In the genomic region with DNA sequence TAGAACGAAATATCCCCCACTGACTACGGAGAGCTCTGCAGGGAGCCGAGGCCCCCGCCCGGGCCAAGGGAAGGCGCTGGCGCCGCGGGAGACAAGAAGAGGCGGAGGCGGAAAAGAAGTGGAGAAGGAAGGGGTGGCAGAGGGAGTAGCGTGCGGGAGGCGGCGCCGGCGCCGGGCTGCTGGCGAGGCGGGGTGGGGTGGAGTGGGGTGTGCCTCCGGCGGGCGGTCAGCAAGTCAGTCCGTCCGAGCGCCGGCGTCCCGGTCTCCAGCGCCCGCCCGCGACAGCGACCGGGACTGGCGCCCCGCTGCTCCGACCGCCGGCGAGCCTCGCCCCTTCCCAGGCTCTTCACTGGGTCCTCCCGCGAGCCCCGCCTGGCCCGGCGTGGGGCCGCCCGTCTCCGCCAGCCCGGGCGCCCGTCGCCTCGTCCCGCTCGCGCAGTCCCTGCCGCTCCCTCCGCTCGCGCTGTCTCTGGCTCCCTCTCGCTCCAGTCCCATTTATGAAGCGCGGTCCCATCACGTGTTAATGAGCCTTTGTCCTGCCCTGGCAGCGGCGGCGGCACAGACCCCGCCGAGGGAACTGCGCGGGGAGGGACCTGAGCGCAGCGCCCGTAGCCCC, we compare ENCODE assay signal across 8 cellular contexts. TPM values are rescaled to one million over a fixed set of nuclear protein-coding genes. Genes with fewer than 3 reads are reported as not detected.
DNase-seq lines count a peak whose midpoint lies in the region; ATAC-seq and TF ChIP-seq lines count a peak whose summit lies in the region.

A gene (minus strand): TSS at position 471 of the 616 bp plus-strand sequence. CDS start 21,073 bp downstream, outside the sequence.

- H3K4me1 ChIP-seq in adrenal gland (replicated peaks in 1 of 2): peaks cover 8 to 24% of the 10 kb centered on the region in 2 donors
- no peaks in the 10 kb centered on the region; the same call in 1 of the 2 replicates for H3K4me1 ChIP-seq in iPS DF 6.9 (ENCODE audit: control insufficient read depth, insufficient read depth, low read length)
- H3K4me1 ChIP-seq in sigmoid colon: peaks cover 0 to 32% (median 18%) of the 10 kb centered on the region in 4 donors

- peak; percentile 51 for ATAC-seq in GM18502 (IDR thresholded peaks at IDR 0.05; ENCODE audit: poor library complexity, unreplicated experiment)
- peak; percentile 60 for ATAC-seq in HG02885 (IDR thresholded peaks at IDR 0.05; ENCODE audit: poor library complexity, unreplicated experiment)
- ATAC-seq in GM18520 (IDR thresholded peaks at IDR 0.05; ENCODE audit: unreplicated experiment): no peak

- peak; percentile 10 to 42 for TF ChIP-seq POLR2A in adrenal gland (IDR thresholded peaks at IDR 0.05)
- TF ChIP-seq POLR2A in sigmoid colon (IDR thresholded peaks at IDR 0.05): no peak

- no peaks in the 10 kb centered on the region for H3K36me3 ChIP-seq in adrenal gland (replicated peaks in 1 of 2)
- H3K36me3 ChIP-seq in iPS DF 6.9 (ENCODE audit: control insufficient read depth, insufficient read depth, low read length): no peaks in the 10 kb centered on the region; the same call in 1 of the 2 replicates
- H3K36me3 ChIP-seq in sigmoid colon: no peaks in the 10 kb centered on the region

- no peak for TF ChIP-seq EP300 in sigmoid colon (IDR thresholded peaks at IDR 0.05)

- peak within 1 kb of the TSS; percentile 41 for H3K4me3 ChIP-seq in AG09309 (ENCODE audit: control insufficient read depth, low read depth, low read length)
- peak within 1 kb of the TSS in 3 of 4 donors; percentile 36 to 70 (median 66) for H3K4me3 ChIP-seq in adrenal gland
- H3K4me3 ChIP-seq in iPS DF 6.9 (ENCODE audit: low read length): peak within 1 kb of the TSS; percentile 60
- peak within 1 kb of the TSS; percentile 51 to 72 (median 68) for H3K4me3 ChIP-seq in sigmoid colon

- H3K27ac ChIP-seq in adrenal gland: peak within 1 kb of the TSS in 2 of 5 donors; percentile 29 to 32
- no peak within 1 kb of the TSS for H3K27ac ChIP-seq in iPS DF 6.9 (ENCODE audit: low read length)
- peak within 1 kb of the TSS; percentile 40 to 84 (median 81) for H3K27ac ChIP-seq in sigmoid colon

- WGBS in adrenal gland, 4 donors: 0 to 2% (median 1%) methylated on average over 18 to 76 of the region's 76 CpGs
- no CpG with 5 or more reads among the region's 76 CpGs for whole genome bisulfite sequencing in iPS DF 6.9 (ENCODE audit: insufficient coverage, insufficient read length)
- WGBS in sigmoid colon, 2 donors: 1% methylated on average over 76 of the region's 76 CpGs

- no peaks in the 10 kb centered on the region for H3K9me3 ChIP-seq in adrenal gland (replicated peaks in 1 of 3)
- H3K9me3 ChIP-seq in iPS DF 6.9 (ENCODE audit: control insufficient read depth, insufficient read depth, low read length): no peaks in the 10 kb centered on the region
- no peaks in the 10 kb centered on the region for H3K9me3 ChIP-seq in sigmoid colon

- intact Hi-C loops in adrenal gland (cut with DNase I) (no loop called here), sigmoid colon (cut with DNase I) (loop anchor here (1.0 to 5.0 kb wide), 2 partner anchors 34 to 237 kb away; no protein-coding TSS in a partner anchor)

- peaks cover 23% of the 10 kb centered on the region for H3K27me3 ChIP-seq in adrenal gland
- peaks cover 19% of the 10 kb centered on the region for H3K27me3 ChIP-seq in iPS DF 6.9 (ENCODE audit: control insufficient read depth, insufficient read depth, low read length)
- peaks cover 0 to 35% (median 3%) of the 10 kb centered on the region in 3 donors for H3K27me3 ChIP-seq in sigmoid colon

- DNase-seq in AG09309 (ENCODE audit: low read depth) (no peak), NCI-H2227 treated with DMSO at 0.1 percent for 48 hours (lab: John Stamatoyannopoulos, UW) (peak; percentile 45), adrenal gland (peak; percentile 44 to 71 (median 56)), iPS DF 6.9 (ENCODE audit: low read depth, low spot score) (no peak), sigmoid colon (peak; percentile 89)

- TF ChIP-seq CTCF in AG09309 (IDR thresholded peaks at IDR 0.05; ENCODE audit: control insufficient read depth, insufficient read depth, low read depth, low read length, missing control alignments) (no peak), adrenal gland (IDR thresholded peaks at IDR 0.05) (peak in 1 of 6 experiments; percentile 3), sigmoid colon (IDR thresholded peaks at IDR 0.05) (peak in 1 of 4 experiments; percentile 41)

RNA-seq across cellular contexts. Expression of the gene that starts here (rescaled TPM):
- total RNA-seq in adrenal gland: 10 to 100 TPM in 4 of 8 donors, 1 to 10 TPM in 4; 2.6 to 38.3 (median 13.0) TPM
- polyA plus RNA-seq in adrenal gland: 10 to 100 TPM in 1 of 3 donors, 1 to 10 TPM in 2; 4.2 to 11.3 (median 4.8) TPM
- total RNA-seq in sigmoid colon: 10 to 100 TPM; 19.1 to 27.7 (median 24.6) TPM
- 1 to 10 TPM in 1 of 3 donors, under 1 TPM in 2; under 0.01 to 5.2 (median 0.46) TPM for polyA plus RNA-seq in sigmoid colon

Comparison
In these comparisons a context has a peak if more than half of its experiments do, and no peak if none do; other contexts are left out.
1. DNase-seq: peak in NCI-H2227 treated with DMSO at 0.1 percent for 48 hours (single experiment), adrenal gland (7 of 7) and sigmoid colon (single experiment); none in AG09309 (single experiment) and iPS DF 6.9 (single experiment).
2. POLR2A ChIP-seq: peak in adrenal gland (2 of 2); none in sigmoid colon (0 of 2).
3. Peak in every context shown above with its lines, with median percentiles within 50 percentile points of each other: H3K4me3 ChIP-seq.